Comparison of ENCODE assay signal across 14 cellular contexts in the genomic region with DNA sequence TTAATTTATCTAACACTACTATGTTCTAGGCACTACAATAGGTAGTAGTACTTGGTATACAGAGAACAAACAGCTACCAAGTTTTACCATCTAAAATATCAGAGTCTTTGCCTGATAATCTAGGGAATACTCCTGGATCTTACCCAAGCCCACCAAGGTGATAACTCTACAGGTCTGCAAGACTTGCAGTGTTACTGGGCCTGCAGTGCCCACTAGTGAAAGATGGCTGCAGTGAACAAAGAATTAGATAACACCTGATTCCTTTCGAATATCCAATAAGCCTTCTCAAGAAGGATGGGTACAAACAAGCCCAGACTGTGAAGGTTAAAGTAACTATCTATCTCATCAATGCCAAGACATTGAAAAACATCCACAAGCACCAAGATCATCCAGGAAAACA.
A peak's percentile ranks its signal among the peaks of the same experiment; 100 is the strongest.
DNase-seq lines count a peak whose midpoint lies in the region; ATAC-seq and TF ChIP-seq lines count a peak whose summit lies in the region.
"Had no signal": no experiment of that assay in that cellular context is flagged by ENCODE, and none has a peak within 500 bp of the region (broad histone marks: within the 10 kb centered on the region; RNA-seq: fewer than 3 reads in every experiment).

No MANE protein-coding gene starts in this region.

- H3K9me3 Mint-ChIP-seq in HFFc6, result peaks cover 4% of the 10 kb centered on the region; the same call in 1 of the 2 replicates

- in situ Hi-C loops in Panc1 (cut with HindIII; ENCODE audit: low pct_unique_long_range_greater_than_20kb, low sequenced_read_pairs), result no loop called here

- no peaks in the 10 kb centered on the region for H3K36me3 ChIP-seq in H7 (replicated peaks; ENCODE audit: control insufficient read depth, insufficient read depth, low read length)
- H3K36me3 ChIP-seq in Panc1 (ENCODE audit: control insufficient read depth, insufficient read depth, low read length), result no peaks in the 10 kb centered on the region

- BruUV-seq in Panc1 (replicated peaks; lab: Mats Ljungman, UMichigan), result no TSS peak

- H3K27me3 ChIP-seq in H7 (ENCODE audit: control insufficient read depth, insufficient read depth, low read length) (no peaks in the 10 kb centered on the region), Panc1 (ENCODE audit: control insufficient read depth, insufficient read depth, low read length) (no peaks in the 10 kb centered on the region), foreskin keratinocyte (peaks cover 14% of the 10 kb centered on the region)

- intact Hi-C loops in Panc1 (cut with micrococcal nuclease; ENCODE audit: unreplicated experiment), result no loop called here

- CTCF ChIA-PET in Panc1 (lab: Charles Lee), result no interaction called here

- H3K4me1 ChIP-seq in Panc1 (ENCODE audit: control insufficient read depth, insufficient read depth, low read length) (no peaks in the 10 kb centered on the region), foreskin keratinocyte (no peaks in the 10 kb centered on the region)

- H3K27ac ChIP-seq in Panc1 (ENCODE audit: low read length) (no peak overlapping the region), foreskin keratinocyte (no peak overlapping the region)
- H3K27ac ChIP-seq: HL-60 had no signal

- H3K4me1 Mint-ChIP-seq in HFFc6 (ENCODE audit: low read depth), result no peaks in the 10 kb centered on the region
- H3K4me1 Mint-ChIP-seq: B cell had no signal

- H3K27ac Mint-ChIP-seq in HFFc6, result no peak overlapping the region
- H3K27ac Mint-ChIP-seq: B cell; CD4-positive, alpha-beta T cell had no signal

- H3K4me3 ChIP-seq in H7 (ENCODE audit: insufficient read depth, low read depth, low read length), result no peak overlapping the region
- no peak overlapping the region for H3K4me3 ChIP-seq in Panc1 (ENCODE audit: low read depth in 2 of 2, low read length in 2 of 2)
- H3K4me3 ChIP-seq: GM12878 had no signal

- H3K4me3 Mint-ChIP-seq in HFFc6, result no peak overlapping the region
- H3K4me3 Mint-ChIP-seq: B cell; CD4-positive, alpha-beta T cell had no signal

- DNase-seq in H7, result peak; percentile 1
- DNase-seq in Panc1 (ENCODE audit: low read depth, low spot score), result no peak
- no peak for DNase-seq in foreskin keratinocyte
- no peak for DNase-seq in NCI-H1930 (lab: John Stamatoyannopoulos, UW)
- DNase-seq in NCI-H187 (lab: John Stamatoyannopoulos, UW), result no peak
- no peak for DNase-seq in HFFc6
- DNase-seq in activated CD8-positive, alpha-beta memory T cell treated with anti-CD3 and anti-CD28 coated beads, Interleukin-2, amount 50 U/mL, for 4 hours, result no peak
- DNase-seq: C1 segment of cervical spinal cord; CD4-positive, alpha-beta T cell; DMS79; GOT3 had no signal

- H3K36me3 Mint-ChIP-seq in HFFc6 (ENCODE audit: low read depth), result peaks cover 19% of the 10 kb centered on the region; the same call in 1 of the 2 replicates

- H3K9me3 ChIP-seq in Panc1 (ENCODE audit: control insufficient read depth, insufficient read depth, low read depth, low read length), result peaks cover 8% of the 10 kb centered on the region; the same call in 1 of the 2 replicates

- 0 out of 2 replicates have a peak, but pooled peaks cover 3% of the 10 kb centered on the region for H3K27me3 Mint-ChIP-seq in HFFc6 (ENCODE audit: insufficient read depth)
- H3K27me3 Mint-ChIP-seq: B cell; CD4-positive, alpha-beta T cell had no signal

- POLR2A ChIA-PET in Panc1 (lab: Charles Lee), result no interaction called here

- ATAC-seq in Panc1, result no peak
- ATAC-seq in foreskin keratinocyte, result no peak
- ATAC-seq: GM12878 had no signal

- TF ChIP-seq CTCF in Panc1 (IDR thresholded peaks at IDR 0.05) (peak; percentile 5; the same call in 1 of the 2 replicates), foreskin keratinocyte (conservative IDR thresholded peaks at IDR 0.05) (peak; percentile 25), HFFc6 (IDR thresholded peaks at IDR 0.05) (no peak)
